In the genomic region with DNA sequence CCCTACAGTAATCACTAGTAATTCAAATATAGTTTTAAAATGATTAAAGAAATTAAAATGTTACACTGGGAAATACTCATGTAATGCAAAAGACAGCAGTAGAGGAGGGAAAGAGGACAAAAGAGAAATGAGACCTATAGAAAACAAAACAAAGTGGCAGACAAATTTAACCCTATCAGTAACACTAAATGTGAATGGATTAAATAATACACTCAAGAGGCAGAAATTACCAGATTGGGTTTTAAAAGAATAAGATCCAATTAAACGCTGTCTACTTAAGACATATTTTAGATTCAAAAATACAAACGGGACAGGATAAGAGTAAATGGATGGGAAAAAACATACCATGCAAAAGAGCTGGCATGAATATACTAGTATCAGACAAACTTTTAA, we compare ENCODE assay signal across 20 cellular contexts.
"Had no signal": no experiment of that assay in that cellular context is flagged by ENCODE, and none has a peak within 500 bp of the region (broad histone marks: within the 10 kb centered on the region; RNA-seq: fewer than 3 reads in every experiment).

No MANE protein-coding gene starts in this region.

- H3K27me3 Mint-ChIP-seq: brain; dendritic cell treated with granulocyte-macrophage colony-stimulating factor and Interleukin-4, amounts not matched to agents 40 ng/mL and 50 ng/mL, for 4 days; naive B cell had no signal

- H3K4me3 Mint-ChIP-seq: brain; dendritic cell treated with granulocyte-macrophage colony-stimulating factor and Interleukin-4, amounts not matched to agents 40 ng/mL and 50 ng/mL, for 4 days; WTC11 had no signal

- DNase-seq: activated CD4-positive, alpha-beta T cell treated with anti-CD3 and anti-CD28 coated beads, Interleukin-2, amount 50 U/mL, for 4 hours; activated gamma-delta T cell; activated naive CD4-positive, alpha-beta T cell treated with anti-CD3 and anti-CD28 coated beads, Interleukin-2, amount 50 U/mL, for 16 hours; aorta; effector CD4-positive, alpha-beta T cell; foreskin keratinocyte; left colon; mesendoderm; naive B cell; psoas muscle; stimulated activated CD4-positive, alpha-beta T cell treated with anti-CD3 and anti-CD28 coated beads, Interleukin-4, amount 100 ng/mL, for 24 hours; stimulated activated naive CD8-positive, alpha-beta T cell treated with anti-CD3 and anti-CD28 coated beads, Interleukin-15, Interleukin-2, amounts not matched to agents 100 U/mL and 50 U/mL, for 24 hours; T-helper 1 cell; T-helper 9 cell; thyroid gland; upper lobe of right lung had no signal

- H3K27me3 ChIP-seq: foreskin keratinocyte, right atrium auricular region, thyroid gland, upper lobe of right lung had no signal

- H3K9me3 Mint-ChIP-seq: dendritic cell treated with granulocyte-macrophage colony-stimulating factor and Interleukin-4, amounts not matched to agents 40 ng/mL and 50 ng/mL, for 4 days; naive B cell; WTC11 had no signal

- H3K36me3 Mint-ChIP-seq: naive B cell, WTC11 had no signal

- ATAC-seq: foreskin keratinocyte; left colon; psoas muscle; stimulated activated naive CD8-positive, alpha-beta T cell treated with anti-CD3 and anti-CD28 coated beads, Interleukin-15, Interleukin-2, amounts not matched to agents 100 U/mL and 50 U/mL, for 24 hours; upper lobe of right lung; WTC11 had no signal

- H3K36me3 ChIP-seq: right atrium auricular region, thyroid gland, upper lobe of right lung had no signal

- H3K4me3 ChIP-seq: psoas muscle, right atrium auricular region, thyroid gland, upper lobe of right lung had no signal

- H3K27ac ChIP-seq: foreskin keratinocyte, psoas muscle, right atrium auricular region, thyroid gland, upper lobe of right lung had no signal

- H3K27ac Mint-ChIP-seq: brain; dendritic cell treated with granulocyte-macrophage colony-stimulating factor and Interleukin-4, amounts not matched to agents 40 ng/mL and 50 ng/mL, for 4 days; WTC11 had no signal

- H3K9me3 ChIP-seq: psoas muscle, right atrium auricular region, thyroid gland, upper lobe of right lung had no signal
